14 cellular contexts compared by ENCODE assay signal in genomic region chr5:72938206-72938605, GRCh38. TPM values are rescaled to one million over a fixed set of nuclear protein-coding genes. Genes with fewer than 3 reads are reported as not detected.
DNase-seq lines count a peak whose midpoint lies in the region; ATAC-seq and TF ChIP-seq lines count a peak whose summit lies in the region.
"Had no signal": no experiment of that assay in that cellular context is flagged by ENCODE, and none has a peak within 500 bp of the region (broad histone marks: within the 10 kb centered on the region; RNA-seq: fewer than 3 reads in every experiment).

No MANE protein-coding gene starts in this region.

- H3K4me1 ChIP-seq in adipocyte (ENCODE audit: control insufficient read depth, insufficient read depth, low read length) (no peaks in the 10 kb centered on the region), gastroesophageal sphincter (peaks cover 0 to 15% (median 0%) of the 10 kb centered on the region in 3 donors), right lobe of liver (no peaks in the 10 kb centered on the region), skeletal muscle tissue (ENCODE audit: control insufficient read depth in 3 of 3, insufficient read depth in 3 of 3, low read length in 3 of 3) (peaks cover 0 to 4% (median 2%) of the 10 kb centered on the region in 3 donors)
- H3K4me1 ChIP-seq: ascending aorta had no signal

- intact Hi-C loops in right lobe of liver (cut with DNase I), result no loop called here

- TF ChIP-seq EP300 in gastroesophageal sphincter (IDR thresholded peaks at IDR 0.05), result no peak

- H3K9me3 ChIP-seq in adipocyte (ENCODE audit: control insufficient read depth, low read length) (no peaks in the 10 kb centered on the region), gastroesophageal sphincter (peaks cover 0 to 7% (median 0%) of the 10 kb centered on the region in 3 donors), right lobe of liver (no peaks in the 10 kb centered on the region), skeletal muscle tissue (ENCODE audit: control insufficient read depth in 3 of 3, low read length in 3 of 3) (no peaks in the 10 kb centered on the region)
- H3K9me3 ChIP-seq: ascending aorta had no signal

- H3K36me3 ChIP-seq in adipocyte (ENCODE audit: control insufficient read depth, insufficient read depth, low read length, severe bottlenecking) (no peaks in the 10 kb centered on the region), gastroesophageal sphincter (no peaks in the 10 kb centered on the region), right lobe of liver (no peaks in the 10 kb centered on the region), skeletal muscle tissue (ENCODE audit: control insufficient read depth in 3 of 3, insufficient read depth in 3 of 3, low read length in 3 of 3) (no peaks in the 10 kb centered on the region)
- H3K36me3 ChIP-seq: ascending aorta had no signal

- H3K9ac ChIP-seq in adipocyte (ENCODE audit: low read length) (no peak overlapping the region), skeletal muscle tissue (ENCODE audit: low read depth in 1 of 3, low read length in 3 of 3) (no peak overlapping the region)

- H3K27me3 ChIP-seq in adipocyte (replicated peaks; ENCODE audit: control insufficient read depth, insufficient read depth, low read length) (no peaks in the 10 kb centered on the region), gastroesophageal sphincter (peaks cover 6% of the 10 kb centered on the region), right lobe of liver (no peaks in the 10 kb centered on the region), skeletal muscle tissue (ENCODE audit: control insufficient read depth in 3 of 3, insufficient read depth in 3 of 3, low read length in 3 of 3) (no peaks in the 10 kb centered on the region)
- H3K27me3 ChIP-seq: ascending aorta had no signal

- ATAC-seq in gastroesophageal sphincter (peak; percentile 31), right lobe of liver (peak; percentile 73 to 93 (median 78)), HG03139 (IDR thresholded peaks at IDR 0.05; ENCODE audit: unreplicated experiment) (no peak)
- ATAC-seq: activated CD8-positive, alpha-beta memory T cell treated with anti-CD3 and anti-CD28 coated beads, Interleukin-2, amount 10 ng/mL, durations not matched to agents 7 days and 5 days had no signal

- H3K4me3 ChIP-seq in adipocyte (ENCODE audit: low read length) (no peak overlapping the region), gastroesophageal sphincter (no peak overlapping the region), right lobe of liver (no peak overlapping the region), skeletal muscle tissue (ENCODE audit: low read length in 3 of 3) (no peak overlapping the region)
- H3K4me3 ChIP-seq: ascending aorta had no signal

- peak overlapping the region in 1 of 4 donors; percentile 16 for H3K27ac ChIP-seq in gastroesophageal sphincter
- peak overlapping the region in 2 of 3 donors; percentile 24 to 34 for H3K27ac ChIP-seq in right lobe of liver
- peak overlapping the region; percentile 15 for H3K27ac ChIP-seq in skeletal muscle tissue (ENCODE audit: low read depth, low read length)

- 53 to 75% methylated on average over 1 of the region's 1 CpG for WGBS in gastroesophageal sphincter (ENCODE audit: low coverage in 1 of 2), 2 donors
- 8% methylated on average over 1 of the region's 1 CpG for WGBS in right lobe of liver (ENCODE audit: insufficient coverage, low coverage, low lambda C conversion rate, missing lambda C conversion rate)

- TF ChIP-seq POLR2A in gastroesophageal sphincter (IDR thresholded peaks at IDR 0.05) (no peak), right lobe of liver (IDR thresholded peaks at IDR 0.05) (no peak)

- DNase-seq in adipocyte (ENCODE audit: low read depth) (peak; percentile 13), right lobe of liver (no peak), SKM-1 (lab: John Stamatoyannopoulos, UW; ENCODE audit: unreplicated experiment) (no peak), HPDE6-E6E7 (ENCODE audit: extremely low spot score) (no peak), T1000 (lab: John Stamatoyannopoulos, UW) (no peak)
- DNase-seq: activated CD4-positive, CD25-positive, alpha-beta regulatory T cell; activated CD8-positive, alpha-beta memory T cell treated with anti-CD3 and anti-CD28 coated beads, Interleukin-2, amount 10 ng/mL, durations not matched to agents 7 days and 5 days; DMS53; mesendoderm; stimulated activated CD4-positive, alpha-beta T cell treated with anti-CD3 and anti-CD28 coated beads, Interleukin-15, amount 100 ng/mL, for 24 hours had no signal

- TF ChIP-seq CTCF in gastroesophageal sphincter (IDR thresholded peaks at IDR 0.05) (no peak), right lobe of liver (IDR thresholded peaks at IDR 0.05) (no peak)

RNA-seq across cellular contexts. Expression of gene FCHO2, which starts 17.6 kb away (rescaled TPM):
- total RNA-seq in gastroesophageal sphincter (10 to 100 TPM; 27.3 to 36.3 (median 30.1) TPM), right lobe of liver (10 to 100 TPM; 11.7 to 22.8 (median 14.8) TPM), skeletal muscle tissue (32.4 TPM)
